10 cellular contexts compared by ENCODE assay signal in genomic region chr7:41103331-41103730, GRCh38.
DNase-seq lines count a peak whose midpoint lies in the region; ATAC-seq, FAIRE-seq and TF ChIP-seq lines count a peak whose summit lies in the region.
"Had no signal": no experiment of that assay in that cellular context is flagged by ENCODE, and none has a peak within 500 bp of the region (broad histone marks: within the 10 kb centered on the region; RNA-seq: fewer than 3 reads in every experiment).

No MANE protein-coding gene starts in this region.

- peak; percentile 58 for ATAC-seq in GM18520 (IDR thresholded peaks at IDR 0.05; ENCODE audit: unreplicated experiment)
- peak; percentile 81 for ATAC-seq in HG02642 (IDR thresholded peaks at IDR 0.05; ENCODE audit: poor library complexity, unreplicated experiment)

- H3K4me3 ChIP-seq in keratinocyte (ENCODE audit: control insufficient read depth in 2 of 3, extremely low read depth in 1 of 3, insufficient read depth in 2 of 3, low read depth in 1 of 3, low read length in 3 of 3) (no peak overlapping the region), tibial artery (no peak overlapping the region)
- H3K4me3 ChIP-seq: lung had no signal

- H3K27me3 ChIP-seq in keratinocyte (ENCODE audit: control insufficient read depth, extremely low read depth, insufficient read depth, low read length) (no peaks in the 10 kb centered on the region), tibial artery (no peaks in the 10 kb centered on the region)

- H3K9me1 ChIP-seq in keratinocyte (ENCODE audit: control insufficient read depth, extremely low read depth, insufficient read depth, low read length): no peaks in the 10 kb centered on the region

- H3K9ac ChIP-seq in keratinocyte (ENCODE audit: control insufficient read depth, extremely low read depth, insufficient read depth, low read length): peak overlapping the region; percentile 24

- H3K79me2 ChIP-seq in keratinocyte (ENCODE audit: control insufficient read depth, insufficient read depth, low read length): no peaks in the 10 kb centered on the region

- H3K9me3 ChIP-seq in keratinocyte (ENCODE audit: control insufficient read depth, low read depth, low read length): no peaks in the 10 kb centered on the region
- H3K9me3 ChIP-seq in tibial artery: no peaks in the 10 kb centered on the region

- H3K4me1 ChIP-seq in keratinocyte (ENCODE audit: control insufficient read depth, extremely low read depth, insufficient read depth, low read length): peaks cover 36% of the 10 kb centered on the region
- no peaks in the 10 kb centered on the region for H3K4me1 ChIP-seq in tibial artery

- peak; percentile 79 for FAIRE-seq in keratinocyte (lab: Jason Lieb, UNC)

- TF ChIP-seq CTCF in keratinocyte (optimal IDR thresholded peaks at IDR 0.05 in 1 of 3, IDR thresholded peaks at IDR 0.05 in 1 of 3, conservative IDR thresholded peaks at IDR 0.05 in 1 of 3; ENCODE audit: extremely low read depth in 1 of 3, insufficient read depth in 2 of 3, low read length in 3 of 3) (no peak), tibial artery (IDR thresholded peaks at IDR 0.05) (no peak)

- H3K4me2 ChIP-seq in keratinocyte (ENCODE audit: control insufficient read depth, extremely low read depth, insufficient read depth, low read depth, low read length): no peak overlapping the region

- H3K36me3 ChIP-seq in keratinocyte (ENCODE audit: control insufficient read depth in 2 of 2, extremely low read depth in 1 of 2, insufficient read depth in 2 of 2, low read length in 2 of 2) (peaks cover 0 to 5% of the 10 kb centered on the region in 2 experiments), tibial artery (no peaks in the 10 kb centered on the region)

- dilution Hi-C loops in keratinocyte (cut with MboI; ENCODE audit: extremely low pct_ligation_motif_present, low sequenced_read_pairs): no loop called here

- no peaks in the 10 kb centered on the region for H4K20me1 ChIP-seq in keratinocyte (ENCODE audit: control insufficient read depth, extremely low read depth, insufficient read depth, low read length)

- H2AFZ ChIP-seq in keratinocyte (ENCODE audit: control insufficient read depth, low read length): no peak overlapping the region

- peak; percentile 73 for DNase-seq in NOMO-1 treated with DMSO at 0.1 percent for 48 hours (lab: John Stamatoyannopoulos, UW; ENCODE audit: unreplicated experiment)
- peak; percentile 77 for DNase-seq in keratinocyte (ENCODE audit: low read depth, low spot score)
- DNase-seq in NCI-H526 (lab: John Stamatoyannopoulos, UW): no peak
- no peak for DNase-seq in ecto neural progenitor cell (ENCODE audit: low spot score)
- no peak for DNase-seq in tibial artery
- no peak for DNase-seq in NCI-H1048 (lab: John Stamatoyannopoulos, UW)
- DNase-seq: NCI-H2081 had no signal

- H3K27ac ChIP-seq in keratinocyte (ENCODE audit: control insufficient read depth, insufficient read depth, low read length): peak overlapping the region; percentile 76
- H3K27ac ChIP-seq in tibial artery: no peak overlapping the region

- intact Hi-C loops in tibial artery (cut with DNase I; ENCODE audit: low total_unique reads): no loop called here

Comparison
In these comparisons a context has a peak if more than half of its experiments do, and no peak if none do; other contexts are left out.
1. DNase-seq: peak in NOMO-1 treated with DMSO at 0.1 percent for 48 hours (single experiment) and keratinocyte (single experiment); none in NCI-H526 (0 of 2), ecto neural progenitor cell (single experiment), tibial artery (0 of 2) and NCI-H1048 (single experiment).